4 cellular contexts compared by ENCODE assay signal in the genomic region with DNA sequence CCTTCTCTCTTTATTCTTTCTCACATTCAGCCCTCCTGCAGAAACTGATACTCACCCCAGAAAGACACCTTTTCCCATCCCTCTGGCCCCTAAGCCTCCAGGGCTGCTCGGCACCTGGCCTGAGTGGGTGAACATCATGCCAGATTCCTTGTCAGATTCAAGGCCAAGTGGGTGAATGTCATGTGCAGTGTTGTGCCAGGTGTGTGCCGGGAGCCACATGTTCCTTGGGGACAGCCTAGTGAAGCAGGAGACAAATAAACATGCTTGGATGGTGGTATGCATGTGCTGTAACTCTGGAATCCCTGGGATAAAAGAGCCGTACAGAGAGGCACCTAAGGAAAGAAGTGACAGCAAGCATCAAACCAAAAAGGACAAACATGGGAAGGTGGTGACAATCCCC. TPM values are rescaled to one million over a fixed set of nuclear protein-coding genes. Genes with fewer than 3 reads are reported as not detected.
"Had no signal": no experiment of that assay in that cellular context is flagged by ENCODE, and none has a peak within 500 bp of the region (broad histone marks: within the 10 kb centered on the region; RNA-seq: fewer than 3 reads in every experiment).

No MANE protein-coding gene starts in this region.

RNA-seq across cellular contexts. Expression of a gene that starts 1.7 kb away (rescaled TPM):
- total RNA-seq: LHCN-M2, MCF 10A, NCI-H460 had no signal

RNA-seq across cellular contexts. Expression of a gene that starts 42.2 kb away (rescaled TPM):
- total RNA-seq: LHCN-M2, M059J, MCF 10A had no signal

RNA-seq across cellular contexts. Expression of a gene that starts 50.7 kb away (rescaled TPM):
- total RNA-seq: LHCN-M2, M059J, MCF 10A, NCI-H460 had no signal
